ENCODE assay signal across 8 cellular contexts in genomic region chr6:26576929-26577719, GRCh38. TPM values are rescaled to one million over a fixed set of nuclear protein-coding genes. Genes with fewer than 3 reads are reported as not detected.
A peak's percentile ranks its signal among the peaks of the same experiment; 100 is the strongest.
DNase-seq lines count a peak whose midpoint lies in the region; ATAC-seq and TF ChIP-seq lines count a peak whose summit lies in the region.

No MANE protein-coding gene starts in this region.

- H4K91ac ChIP-seq in mesenchymal stem cell (ENCODE audit: low read length) = no peak overlapping the region

- H2AFZ ChIP-seq in mesenchymal stem cell (ENCODE audit: low read depth, low read length) = peak overlapping the region; percentile 60

- H3K4me1 ChIP-seq in mesenchymal stem cell (ENCODE audit: control insufficient read depth, insufficient read depth, low read depth, low read length) = peaks cover 2% of the 10 kb centered on the region

- H2AK5ac ChIP-seq in mesenchymal stem cell (ENCODE audit: low read length, severe bottlenecking) = no peak overlapping the region

- no peak overlapping the region for H3K14ac ChIP-seq in mesenchymal stem cell (ENCODE audit: low read length in 2 of 2)

- H3K27me3 Mint-ChIP-seq in IgD-negative memory B cell = peaks cover 9% of the 10 kb centered on the region
- peaks cover 21% of the 10 kb centered on the region for H3K27me3 Mint-ChIP-seq in WTC11 (ENCODE audit: low read depth)
- H3K27me3 Mint-ChIP-seq in dendritic cell treated with granulocyte-macrophage colony-stimulating factor and Interleukin-4, amounts not matched to agents 40 ng/mL and 50 ng/mL, for 4 days = peaks cover 4% of the 10 kb centered on the region

- H3K9me3 Mint-ChIP-seq in IgD-negative memory B cell (peaks cover 8 to 17% (median 12%) of the 10 kb centered on the region in 3 donors), WTC11 (peaks cover 13% of the 10 kb centered on the region)
- peaks cover 13% of the 10 kb centered on the region for H3K9me3 Mint-ChIP-seq in dendritic cell treated with granulocyte-macrophage colony-stimulating factor and Interleukin-4, amounts not matched to agents 40 ng/mL and 50 ng/mL, for 4 days

- H3K27me3 ChIP-seq in BJ (ENCODE audit: control insufficient read depth, insufficient read depth, low read length) = no peaks in the 10 kb centered on the region
- H3K27me3 ChIP-seq in mesenchymal stem cell (ENCODE audit: control insufficient read depth in 1 of 2, insufficient read depth in 1 of 2, low read length in 2 of 2) = peaks cover 5 to 9% of the 10 kb centered on the region in 2 experiments

- H2BK5ac ChIP-seq in mesenchymal stem cell (ENCODE audit: low read depth, low read length, poor library complexity, severe bottlenecking) = no peak overlapping the region

- no peak for TF ChIP-seq CTCF in BJ (IDR thresholded peaks at IDR 0.05; ENCODE audit: insufficient read depth, low read depth, low read length)
- no peak for TF ChIP-seq CTCF in WTC11 (IDR thresholded peaks at IDR 0.05)
- TF ChIP-seq CTCF in omental fat pad (IDR thresholded peaks at IDR 0.05) = no peak

- peaks cover 12 to 15% (median 12%) of the 10 kb centered on the region in 3 donors for H3K4me1 Mint-ChIP-seq in IgD-negative memory B cell
- peaks cover 14% of the 10 kb centered on the region for H3K4me1 Mint-ChIP-seq in WTC11
- H3K4me1 Mint-ChIP-seq in dendritic cell treated with granulocyte-macrophage colony-stimulating factor and Interleukin-4, amounts not matched to agents 40 ng/mL and 50 ng/mL, for 4 days (ENCODE audit: low read depth) = peaks cover 22% of the 10 kb centered on the region

- intact Hi-C loops in dendritic cell treated with granulocyte-macrophage colony-stimulating factor and Interleukin-4, amounts not matched to agents 40 ng/mL and 50 ng/mL, for 4 days (cut with micrococcal nuclease) = loop anchor here (1.0 kb wide), 1 partner anchor 19 kb away; the partner anchor contains the start of gene ABT1

- H2BK120ac ChIP-seq in mesenchymal stem cell (ENCODE audit: low read depth, low read length) = no peak overlapping the region

- peaks cover 3% of the 10 kb centered on the region for H3K9me3 ChIP-seq in mesenchymal stem cell (ENCODE audit: control insufficient read depth, low read length)

- no peak overlapping the region for H3K23ac ChIP-seq in mesenchymal stem cell (ENCODE audit: low read length in 2 of 2)

- H3K4me3 ChIP-seq in BJ (ENCODE audit: low read depth, low read length) (peak overlapping the region; percentile 21), mesenchymal stem cell (ENCODE audit: insufficient read depth in 1 of 2, low read depth in 1 of 2, low read length in 2 of 2) (peak overlapping the region; percentile 51 to 78)

- peak overlapping the region; percentile 62 to 88 (median 84) for H3K27ac Mint-ChIP-seq in IgD-negative memory B cell
- no peak overlapping the region for H3K27ac Mint-ChIP-seq in WTC11
- peak overlapping the region; percentile 96 for H3K27ac Mint-ChIP-seq in dendritic cell treated with granulocyte-macrophage colony-stimulating factor and Interleukin-4, amounts not matched to agents 40 ng/mL and 50 ng/mL, for 4 days

- H3K18ac ChIP-seq in mesenchymal stem cell (ENCODE audit: low read depth in 1 of 2, low read length in 2 of 2) = peak overlapping the region in 1 of 2 experiments; percentile 28

- peak overlapping the region; percentile 78 for H3K4me2 ChIP-seq in mesenchymal stem cell (ENCODE audit: low read length, poor library complexity, severe bottlenecking)

- H3K9ac ChIP-seq in mesenchymal stem cell (ENCODE audit: low read length) = peak overlapping the region; percentile 67

- H3K27ac ChIP-seq in mesenchymal stem cell (ENCODE audit: low read length, poor library complexity, severe bottlenecking) = no peak overlapping the region

- H3K36me3 Mint-ChIP-seq in IgD-negative memory B cell = no peaks in the 10 kb centered on the region
- peaks cover 4% of the 10 kb centered on the region; the same call in 1 of the 2 replicates for H3K36me3 Mint-ChIP-seq in WTC11
- peaks cover 7% of the 10 kb centered on the region for H3K36me3 Mint-ChIP-seq in dendritic cell treated with granulocyte-macrophage colony-stimulating factor and Interleukin-4, amounts not matched to agents 40 ng/mL and 50 ng/mL, for 4 days (ENCODE audit: low read depth)

- H3K4ac ChIP-seq in mesenchymal stem cell (ENCODE audit: low read depth in 1 of 2, low read length in 2 of 2) = no peak overlapping the region

- H3K4me3 Mint-ChIP-seq in IgD-negative memory B cell = peak overlapping the region; percentile 52 to 89 (median 82)
- peak overlapping the region; percentile 90 for H3K4me3 Mint-ChIP-seq in WTC11
- peak overlapping the region; percentile 77 for H3K4me3 Mint-ChIP-seq in dendritic cell treated with granulocyte-macrophage colony-stimulating factor and Interleukin-4, amounts not matched to agents 40 ng/mL and 50 ng/mL, for 4 days

- WGBS in mesenchymal stem cell = 4% methylated on average over 23 of the region's 31 CpGs

- H4K8ac ChIP-seq in mesenchymal stem cell (ENCODE audit: low read length) = peak overlapping the region; percentile 62

- ATAC-seq in WTC11 = peak; percentile 34
- ATAC-seq in omental fat pad (ENCODE audit: low FRiP score) = no peak
- no peak for ATAC-seq in GM19324 (IDR thresholded peaks at IDR 0.05; ENCODE audit: low FRiP score, unreplicated experiment)

- no peaks in the 10 kb centered on the region for H3K36me3 ChIP-seq in BJ (ENCODE audit: control insufficient read depth, insufficient read depth, low read length)
- no peaks in the 10 kb centered on the region for H3K36me3 ChIP-seq in mesenchymal stem cell (ENCODE audit: control insufficient read depth in 1 of 2, insufficient read depth in 2 of 2, low read depth in 1 of 2, low read length in 2 of 2)

- H2BK15ac ChIP-seq in mesenchymal stem cell (ENCODE audit: low read depth, poor library complexity, severe bottlenecking) = no peak overlapping the region

- no peaks in the 10 kb centered on the region for H3K79me1 ChIP-seq in mesenchymal stem cell (replicated peaks; ENCODE audit: low read length, poor library complexity, severe bottlenecking)

- POLR2A ChIA-PET in BJ (lab: Charles Lee) (interaction anchor here (0.6 kb wide), 1 partner anchor 19 kb away, joined by 4 read pairs; no protein-coding TSS in a partner anchor), WTC11 (lab: Charles Lee) (interaction anchor here (1.0 kb wide), 1 partner anchor 246 kb away, joined by 3 read pairs; no protein-coding TSS in a partner anchor)

- DNase-seq in BJ (ENCODE audit: low read depth) (no peak), WTC11 (ENCODE audit: low spot score) (peak; percentile 83), mesenchymal stem cell (peak; percentile 74), omental fat pad (ENCODE audit: low spot score) (no peak)
- peak; percentile 45 for DNase-seq in stimulated activated naive CD4-positive, alpha-beta T cell treated with Interleukin-2 at 50 U/mL for 16 hours (lab: John Stamatoyannopoulos, UW)

- no peak overlapping the region for H2BK12ac ChIP-seq in mesenchymal stem cell (ENCODE audit: low read length in 2 of 2)

- CTCF ChIA-PET in BJ (lab: Yijun Ruan, JAX) (interaction anchor here (1.4 to 5.6 kb wide), 2 partner anchors 13 to 19 kb away, joined by 3 to 48 read pairs; no protein-coding TSS in a partner anchor), WTC11 (lab: Charles Lee) (interaction anchor here (0.7 to 7.6 kb wide), 4 partner anchors 17 to 550 kb away, joined by 3 to 181 read pairs (median 6); partner anchors contain the start of gene ABT1)

TF ChIP-seq in WTC11, 78 proteins besides CTCF, POLR2A, EP300 and RAD21 (continues in another document):
- TF ChIP-seq ZNF532 (CRISPR knock-in tag; IDR thresholded peaks at IDR 0.05; ENCODE audit: borderline replicate concordance) = peak; percentile 84; the same call in 1 of the 2 replicates

RNA-seq across cellular contexts. Expression of gene ABT1, which starts 19.6 kb away (rescaled TPM):
- polyA plus RNA-seq in BJ (2011; rRNA removed) (16.1 and 18.4 TPM in 2 replicates), IgD-negative memory B cell (44.0 TPM)
- 9.2 and 11.0 TPM in 2 replicates for polyA minus RNA-seq in BJ (2011; rRNA and poly(A)+ RNA removed)
- total RNA-seq in WTC11 (2021) (21.0 to 22.1 TPM (median 21.6 TPM) in 3 replicates), omental fat pad (10 to 100 TPM; 11.0 to 22.1 (median 13.5) TPM)
- polyA plus RNA-seq in mesenchymal stem cell (2013, experiment 1 of 2) = 15.1 TPM
- 15.5 TPM for polyA plus RNA-seq in mesenchymal stem cell (2013, experiment 2 of 2)

RNA-seq across cellular contexts. Expression of gene HMGN4, which starts 39.0 kb away (rescaled TPM):
- polyA plus RNA-seq in BJ (2011; rRNA removed) (41.4 and 60.9 TPM in 2 replicates), IgD-negative memory B cell (120 TPM)
- polyA minus RNA-seq in BJ (2011; rRNA and poly(A)+ RNA removed) = 11.8 and 16.5 TPM in 2 replicates
- total RNA-seq in WTC11 (2021) (57.1 to 67.4 TPM (median 57.6 TPM) in 3 replicates), omental fat pad (10 to 100 TPM; 57.5 to 64.1 (median 61.1) TPM)
- 34.2 TPM for polyA plus RNA-seq in mesenchymal stem cell (2013, experiment 1 of 2)
- polyA plus RNA-seq in mesenchymal stem cell (2013, experiment 2 of 2) = 32.7 TPM

Comparison
In these comparisons a context has a peak if more than half of its experiments do, and no peak if none do; other contexts are left out.
1. DNase-seq: peak in WTC11 (single experiment), mesenchymal stem cell (single experiment) and stimulated activated naive CD4-positive, alpha-beta T cell treated with Interleukin-2 at 50 U/mL for 16 hours (single experiment); none in BJ (single experiment) and omental fat pad (single experiment).
2. Peak in every context shown above with its lines, with median percentiles within 50 percentile points of each other: H3K4me3 Mint-ChIP-seq.